In the genomic region with DNA sequence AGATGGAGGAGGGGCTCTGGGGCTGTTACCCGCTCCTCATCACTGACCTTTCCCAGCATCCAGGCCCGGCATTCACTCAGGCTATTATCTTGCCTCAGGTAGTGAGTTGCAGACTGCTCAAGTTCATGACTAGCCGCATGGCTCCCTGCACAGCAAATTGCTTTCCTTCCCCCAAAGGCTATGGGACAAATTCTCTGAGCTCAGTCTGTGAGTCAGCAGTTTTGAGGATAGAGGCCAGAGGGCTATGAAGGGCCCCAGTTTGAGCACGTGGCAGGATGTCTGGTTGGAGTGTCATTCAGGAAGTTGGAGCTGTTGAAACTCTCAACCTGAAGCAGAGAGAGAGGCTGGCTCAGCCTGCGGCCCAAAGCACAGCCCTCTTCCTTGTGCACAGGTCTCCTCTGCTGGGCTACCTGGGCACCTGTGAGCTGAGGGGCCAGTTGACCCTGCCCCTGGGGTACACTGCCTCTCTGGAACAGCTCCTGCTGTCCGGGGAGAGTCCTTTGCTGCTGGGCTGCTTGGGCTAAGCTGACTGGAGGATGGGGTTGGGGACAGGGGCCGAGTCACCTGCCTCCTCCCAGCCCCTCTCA, we compare ENCODE assay signal across 8 cellular contexts. TPM values are rescaled to one million over a fixed set of nuclear protein-coding genes. Genes with fewer than 3 reads are reported as not detected.
DNase-seq lines count a peak whose midpoint lies in the region; ATAC-seq and TF ChIP-seq lines count a peak whose summit lies in the region.

No MANE protein-coding gene starts in this region.

- DNase-seq in AG04450 (ENCODE audit: low read depth, low spot score), result peak; percentile 78
- peak; percentile 33 for DNase-seq in SW 1271 (lab: John Stamatoyannopoulos, UW)
- DNase-seq in esophagus squamous epithelium (lab: John Stamatoyannopoulos, UW), result no peak
- DNase-seq in nephron progenitor cell, result no peak
- DNase-seq in NCI-H2029 (lab: John Stamatoyannopoulos, UW), result no peak
- DNase-seq in GOT3 (lab: John Stamatoyannopoulos, UW), result no peak

- H3K9me3 ChIP-seq in AG04450 (ENCODE audit: control insufficient read depth, insufficient read depth, low read length) (no peaks in the 10 kb centered on the region), esophagus squamous epithelium (no peaks in the 10 kb centered on the region)

- H3K4me1 Mint-ChIP-seq in nephron progenitor cell, result peaks cover 42% of the 10 kb centered on the region

- intact Hi-C loops in esophagus squamous epithelium (cut with DNase I), result loop anchor here (10.0 kb wide), 1 partner anchor 96 kb away; no protein-coding TSS in a partner anchor

- POLR2A ChIA-PET in AG04450 (lab: Yijun Ruan, JAX), result interaction anchor here (0.6 to 1.2 kb wide), 4 partner anchors 8 to 237 kb away, joined by 3 to 6 read pairs (median 4); partner anchors contain the start of gene FAH

- H3K36me3 Mint-ChIP-seq in nephron progenitor cell (ENCODE audit: low read depth), result peaks cover 60% of the 10 kb centered on the region

- peaks cover 0 to 75% (median 0%) of the 10 kb centered on the region in 3 donors for H3K36me3 ChIP-seq in esophagus squamous epithelium

- H3K4me1 ChIP-seq in esophagus squamous epithelium, result peaks cover 9 to 24% (median 15%) of the 10 kb centered on the region in 3 donors

- no peaks in the 10 kb centered on the region for H3K9me3 Mint-ChIP-seq in nephron progenitor cell

- H3K27ac Mint-ChIP-seq in nephron progenitor cell, result peak overlapping the region; percentile 59

- peak overlapping the region; percentile 84 for H3K27ac ChIP-seq in AG04450 (ENCODE audit: low read depth, low read length)
- H3K27ac ChIP-seq in esophagus squamous epithelium, result peak overlapping the region in 3 of 4 donors; percentile 40 to 64 (median 64)

- H3K4me3 ChIP-seq in AG04450 (ENCODE audit: low read depth, low read length) (no peak overlapping the region), esophagus squamous epithelium (no peak overlapping the region)

- TF ChIP-seq CTCF in AG04450 (IDR thresholded peaks at IDR 0.05; ENCODE audit: low read depth, low read length) (no peak), esophagus squamous epithelium (IDR thresholded peaks at IDR 0.05) (no peak), nephron progenitor cell (IDR thresholded peaks at IDR 0.05) (no peak)

- ATAC-seq in GM18511 (IDR thresholded peaks at IDR 0.05; ENCODE audit: unreplicated experiment) (peak; percentile 82), HG03108 (IDR thresholded peaks at IDR 0.05; ENCODE audit: unreplicated experiment) (peak; percentile 76)

- CTCF ChIA-PET in AG04450 (lab: Charles Lee), result interaction anchor here (0.8 to 1.1 kb wide), 2 partner anchors 13 to 307 kb away, joined by 3 to 6 read pairs; no protein-coding TSS in a partner anchor

- WGBS in esophagus squamous epithelium, 2 donors, result 56 to 66% methylated on average over 3 to 4 of the region's 7 CpGs

- no peak overlapping the region for H3K4me3 Mint-ChIP-seq in nephron progenitor cell

- H3K27me3 Mint-ChIP-seq in nephron progenitor cell (ENCODE audit: low read depth, poor library complexity), result peaks cover 11% of the 10 kb centered on the region

- H3K27me3 ChIP-seq in AG04450 (ENCODE audit: control insufficient read depth, insufficient read depth, low read length) (no peaks in the 10 kb centered on the region), esophagus squamous epithelium (no peaks in the 10 kb centered on the region)

- no peak for TF ChIP-seq POLR2A in esophagus squamous epithelium (IDR thresholded peaks at IDR 0.05)

RNA-seq across cellular contexts. Expression of gene FAH, which starts 7.9 kb away (rescaled TPM):
- polyA plus RNA-seq in AG04450 (2011; rRNA removed), result 53.0 and 59.8 TPM in 2 replicates
- 76.4 and 105 TPM in 2 replicates for polyA minus RNA-seq in AG04450 (2011; rRNA and poly(A)+ RNA removed)
- total RNA-seq in esophagus squamous epithelium, result 10 to 100 TPM in 3 of 4 donors, 1 to 10 TPM in 1; 10.0 to 28.3 (median 15.8) TPM

Comparison
In these comparisons a context has a peak if more than half of its experiments do, and no peak if none do; other contexts are left out.
1. DNase-seq: peak in AG04450 (single experiment) and SW 1271 (2 of 2); none in esophagus squamous epithelium (single experiment), nephron progenitor cell (single experiment), NCI-H2029 (single experiment) and GOT3 (single experiment).